ENCODE assay signal across 20 cellular contexts in the genomic region with DNA sequence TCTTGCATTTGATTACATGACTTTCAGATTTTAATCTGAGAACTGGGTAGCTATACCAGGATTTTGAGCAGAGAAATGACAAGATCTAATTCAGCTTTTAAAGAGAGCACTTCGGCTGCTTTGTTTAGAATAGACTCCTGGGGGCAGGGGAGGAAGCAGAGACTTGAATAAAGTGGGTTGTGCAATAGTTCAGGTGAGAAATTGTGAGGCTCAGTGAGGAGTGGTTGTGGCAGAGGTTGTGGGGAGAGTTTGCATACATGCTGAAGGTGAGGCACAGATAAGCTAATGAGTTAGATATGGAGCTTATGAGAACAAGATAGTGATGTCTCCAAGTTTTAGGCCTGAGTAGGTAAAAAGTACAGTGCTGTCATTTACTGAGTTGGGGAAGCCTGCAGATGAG.
A peak's percentile ranks its signal among the peaks of the same experiment; 100 is the strongest.
DNase-seq lines count a peak whose midpoint lies in the region; ATAC-seq, FAIRE-seq and TF ChIP-seq lines count a peak whose summit lies in the region.
"Had no signal": no experiment of that assay in that cellular context is flagged by ENCODE, and none has a peak within 500 bp of the region (broad histone marks: within the 10 kb centered on the region; RNA-seq: fewer than 3 reads in every experiment).

No MANE protein-coding gene starts in this region.

- DNase-seq in ELF-1 (ENCODE audit: low read depth, low spot score) (peak; percentile 3), NCI-H2107 (lab: John Stamatoyannopoulos, UW) (peak; percentile 9), bronchial epithelial cell (ENCODE audit: low read depth) (peak; percentile 2), left lung (no peak), HFFc6 (no peak), SW480 (ENCODE audit: low spot score) (no peak)
- DNase-seq in stimulated activated CD4-positive, alpha-beta T cell treated with anti-CD3 and anti-CD28 coated beads, Interleukin-2, amount 100 ng/mL, for 24 hours = no peak
- DNase-seq: BE2C; Caco-2; CD4-positive, CD25-positive, alpha-beta regulatory T cell; GDM1; NCI-H1105 treated with DMSO at 0.1 percent for 48 hours; NCI-H1694; NCI-H2171; NCI-H774; OCI-M1; Right ventricle myocardium superior had no signal

- ATAC-seq in left lung = peak; percentile 84

- intact Hi-C loops in left lung (cut with DNase I) = no loop called here

- H3K4me3 Mint-ChIP-seq in HFFc6 = no peak overlapping the region
- H3K4me3 Mint-ChIP-seq: CD4-positive, CD25-positive, alpha-beta regulatory T cell had no signal

- H3K4me3 ChIP-seq in bronchial epithelial cell (ENCODE audit: low read depth, low read length) = no peak overlapping the region
- H3K4me3 ChIP-seq in left lung = no peak overlapping the region
- H3K4me3 ChIP-seq: HAP-1 had no signal

- peaks cover 11% of the 10 kb centered on the region for H3K9me3 Mint-ChIP-seq in HFFc6

- no peak overlapping the region for H3K27ac Mint-ChIP-seq in HFFc6
- H3K27ac Mint-ChIP-seq: CD4-positive, CD25-positive, alpha-beta regulatory T cell had no signal

- no peak overlapping the region for H3K27ac ChIP-seq in left lung

- no peak for FAIRE-seq in bronchial epithelial cell (lab: Jason Lieb, UNC)
- FAIRE-seq: A204.1, HTR-8/SVneo had no signal

- 0 out of 2 replicates have a peak, but pooled peaks cover 3% of the 10 kb centered on the region for H3K36me3 Mint-ChIP-seq in HFFc6 (ENCODE audit: low read depth)
- H3K36me3 Mint-ChIP-seq: CD4-positive, CD25-positive, alpha-beta regulatory T cell had no signal

- no peaks in the 10 kb centered on the region for H3K4me1 ChIP-seq in left lung
- H3K4me1 ChIP-seq: BE2C, Caco-2, HAP-1 had no signal

- H3K27me3 Mint-ChIP-seq in HFFc6 (ENCODE audit: insufficient read depth) = no peaks in the 10 kb centered on the region
- H3K27me3 Mint-ChIP-seq: CD4-positive, CD25-positive, alpha-beta regulatory T cell had no signal

- H3K4me1 Mint-ChIP-seq in HFFc6 (ENCODE audit: low read depth) = no peaks in the 10 kb centered on the region
- H3K4me1 Mint-ChIP-seq: CD4-positive, CD25-positive, alpha-beta regulatory T cell had no signal

- TF ChIP-seq CTCF in bronchial epithelial cell (IDR thresholded peaks at IDR 0.05; ENCODE audit: insufficient read depth, low read length, severe bottlenecking) = no peak
- no peak for TF ChIP-seq CTCF in left lung (IDR thresholded peaks at IDR 0.05)
- TF ChIP-seq CTCF in HFFc6 (IDR thresholded peaks at IDR 0.05) = no peak

- H3K27me3 ChIP-seq in bronchial epithelial cell (ENCODE audit: control insufficient read depth, insufficient read depth, low read length) = no peaks in the 10 kb centered on the region
- H3K27me3 ChIP-seq in left lung = no peaks in the 10 kb centered on the region
- H3K27me3 ChIP-seq: BE2C had no signal

- H3K36me3 ChIP-seq in bronchial epithelial cell (ENCODE audit: control insufficient read depth, insufficient read depth, low read length) (no peaks in the 10 kb centered on the region), left lung (no peaks in the 10 kb centered on the region)
- H3K36me3 ChIP-seq: BE2C, HAP-1 had no signal

- no peaks in the 10 kb centered on the region for H3K9me3 ChIP-seq in left lung
- H3K9me3 ChIP-seq: BE2C, Caco-2, HAP-1 had no signal

Comparison
In these comparisons a context has a peak if more than half of its experiments do, and no peak if none do; other contexts are left out.
1. DNase-seq: peak in ELF-1 (single experiment), NCI-H2107 (single experiment) and bronchial epithelial cell (single experiment); none in left lung (0 of 2), HFFc6 (single experiment), SW480 (single experiment) and stimulated activated CD4-positive, alpha-beta T cell treated with anti-CD3 and anti-CD28 coated beads, Interleukin-2, amount 100 ng/mL, for 24 hours (0 of 2).